8 cellular contexts compared by ENCODE assay signal in the genomic region with DNA sequence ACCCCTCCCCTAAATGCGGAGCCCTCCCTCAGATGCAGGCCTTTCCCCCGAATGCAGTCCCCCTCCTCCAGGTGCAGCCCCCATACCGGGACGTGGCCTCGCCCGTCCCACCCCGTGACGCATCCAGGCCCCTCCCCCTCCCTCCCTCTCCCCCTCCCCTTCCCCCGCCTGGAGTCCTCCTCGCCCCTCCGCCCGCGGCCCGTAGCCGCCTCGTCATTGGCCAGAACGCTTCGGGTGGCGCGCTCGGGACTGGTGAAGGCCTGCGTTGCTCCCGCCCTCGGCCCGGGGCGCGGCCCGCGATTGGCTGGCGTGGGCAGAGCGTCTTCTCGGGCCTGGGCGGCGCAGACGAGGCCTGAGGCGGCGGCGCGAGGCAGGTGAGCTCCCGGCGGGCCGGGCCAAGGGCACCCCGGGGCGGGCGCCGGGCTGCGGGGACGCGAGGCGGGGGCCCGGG. TPM values are rescaled to one million over a fixed set of nuclear protein-coding genes. Genes with fewer than 3 reads are reported as not detected.
DNase-seq lines count a peak whose midpoint lies in the region; ATAC-seq and TF ChIP-seq lines count a peak whose summit lies in the region.

No MANE protein-coding gene starts in this region.

- H3K9me3 Mint-ChIP-seq in Calu3 (ENCODE audit: low read depth, unreplicated experiment): peaks cover 3% of the 10 kb centered on the region
- no peaks in the 10 kb centered on the region for H3K9me3 Mint-ChIP-seq in effector memory CD8-positive, alpha-beta T cell

- H3K9me3 ChIP-seq in HUES6 (ENCODE audit: control insufficient read depth, insufficient read depth, low read depth, low read length) (no peaks in the 10 kb centered on the region), NT2/D1 (ENCODE audit: insufficient read depth, low read length) (no peaks in the 10 kb centered on the region), mesodermal cell (ENCODE audit: control insufficient read depth, low read length) (no peaks in the 10 kb centered on the region)

- no peak for TF ChIP-seq CTCF in Calu3 (IDR thresholded peaks at IDR 0.05; ENCODE audit: unreplicated experiment)

- H3K36me3 Mint-ChIP-seq in Calu3 (ENCODE audit: insufficient read depth, unreplicated experiment): peaks cover 73% of the 10 kb centered on the region
- peaks cover 26% of the 10 kb centered on the region for H3K36me3 Mint-ChIP-seq in effector memory CD8-positive, alpha-beta T cell (ENCODE audit: insufficient read depth)

- H3K27me3 ChIP-seq in HUES6 (ENCODE audit: control insufficient read depth, insufficient read depth, low read length): no peaks in the 10 kb centered on the region
- H3K27me3 ChIP-seq in NT2/D1 (ENCODE audit: insufficient read depth, insufficient read length): no peaks in the 10 kb centered on the region

- H3K4me3 ChIP-seq in HUES6 (ENCODE audit: low read depth, low read length) (peak overlapping the region; percentile 85), NT2/D1 (ENCODE audit: insufficient read length, low read depth) (peak overlapping the region; percentile 78), mesodermal cell (ENCODE audit: extremely low read depth, insufficient read depth, low read length, poor library complexity, severe bottlenecking) (peak overlapping the region; percentile 79)

- H3K4me1 ChIP-seq in HUES6 (ENCODE audit: control insufficient read depth, insufficient read depth, low read length): peaks cover 26% of the 10 kb centered on the region
- H3K4me1 ChIP-seq in NT2/D1 (ENCODE audit: insufficient read depth, insufficient read length): peaks cover 18% of the 10 kb centered on the region
- H3K4me1 ChIP-seq in mesodermal cell (ENCODE audit: control insufficient read depth, insufficient read depth, low read length, poor library complexity, severe bottlenecking): peaks cover 15% of the 10 kb centered on the region

- 0% methylated on average over 12 to 23 of the region's 51 CpGs for WGBS in mesodermal cell (ENCODE audit: insufficient coverage in 2 of 2), 2 experiments

- H3K27ac ChIP-seq in HUES6 (ENCODE audit: low read depth, low read length) (no peak overlapping the region), mesodermal cell (ENCODE audit: low read depth, low read length, severe bottlenecking) (peak overlapping the region; percentile 76)

- intact Hi-C loops in Calu3 (cut with micrococcal nuclease; ENCODE audit: unreplicated experiment): loop anchor here (2.0 kb wide), 1 partner anchor 14 kb away; no protein-coding TSS in a partner anchor

- peak; percentile 78 for ATAC-seq in GM21447 (IDR thresholded peaks at IDR 0.05; ENCODE audit: unreplicated experiment)
- ATAC-seq in effector memory CD8-positive, alpha-beta T cell (replicated peaks): peak; percentile 90

- H3K36me3 ChIP-seq in HUES6 (ENCODE audit: control insufficient read depth, insufficient read depth, low read length) (no peaks in the 10 kb centered on the region), NT2/D1 (ENCODE audit: insufficient read depth, insufficient read length, low read length) (peaks cover 4% of the 10 kb centered on the region), mesodermal cell (ENCODE audit: control insufficient read depth, insufficient read depth, low read length) (peaks cover 9% of the 10 kb centered on the region)

- peaks cover 60% of the 10 kb centered on the region for H3K4me1 Mint-ChIP-seq in Calu3 (ENCODE audit: low read depth, unreplicated experiment)
- H3K4me1 Mint-ChIP-seq in effector memory CD8-positive, alpha-beta T cell (ENCODE audit: low read depth in 2 of 2): peaks cover 41 to 45% of the 10 kb centered on the region in 2 donors

- H3K27me3 Mint-ChIP-seq in Calu3 (ENCODE audit: unreplicated experiment): no peaks in the 10 kb centered on the region
- peaks cover 9% of the 10 kb centered on the region in 2 donors for H3K27me3 Mint-ChIP-seq in effector memory CD8-positive, alpha-beta T cell

- H3K27ac Mint-ChIP-seq in Calu3 (ENCODE audit: unreplicated experiment): peak overlapping the region; percentile 52
- no peak overlapping the region for H3K27ac Mint-ChIP-seq in effector memory CD8-positive, alpha-beta T cell

- H3K4me3 Mint-ChIP-seq in Calu3 (ENCODE audit: low read depth, unreplicated experiment): peak overlapping the region; percentile 93
- H3K4me3 Mint-ChIP-seq in effector memory CD8-positive, alpha-beta T cell: peak overlapping the region; percentile 80

- CTCF ChIA-PET in Calu3 (lab: Charles Lee): interaction anchor here (0.6 to 1.9 kb wide), 9 partner anchors 15 to 495 kb away, joined by 3 to 18 read pairs (median 4); a partner anchor contains a TSS

- no TSS peak for BruUV-seq in Calu3 (replicated peaks; lab: Mats Ljungman, UMichigan)

- DNase-seq in Calu3: peak; percentile 100
- DNase-seq in NT2/D1 (ENCODE audit: low read depth, low spot score): peak; percentile 99
- DNase-seq in activated CD8-positive, alpha-beta memory T cell treated with anti-CD3 and anti-CD28 coated beads, Interleukin-2, amount 50 U/mL, for 1 hour (ENCODE audit: extremely low read depth): peak; percentile 85
- peak; percentile 93 to 94 (median 93) for DNase-seq in effector memory CD8-positive, alpha-beta T cell
- peak; percentile 96 to 97 for DNase-seq in stimulated activated CD8-positive, alpha-beta memory T cell treated with anti-CD3 and anti-CD28 coated beads, Interleukin-15, amount 100 ng/mL, for 48 hours (ENCODE audit: low read depth in 2 of 2)

- H3K9ac ChIP-seq in HUES6 (ENCODE audit: low read length) (no peak overlapping the region), NT2/D1 (ENCODE audit: insufficient read length, low read depth) (peak overlapping the region; percentile 96)

RNA-seq across cellular contexts. Expression of a gene that starts 16.0 kb away (rescaled TPM):
- total RNA-seq in Calu3 (2022): 218 and 252 TPM in 2 replicates
- 93.3 TPM for polyA plus RNA-seq in mesodermal cell (2013, experiment 1 of 2)
- polyA plus RNA-seq in mesodermal cell (2013, experiment 2 of 2): 71.3 TPM
